In genomic region chr20:36542019-36542488, GRCh38 we compare ENCODE assay signal across 9 cellular contexts. TPM values are rescaled to one million over a fixed set of nuclear protein-coding genes. Genes with fewer than 3 reads are reported as not detected.
DNase-seq lines count a peak whose midpoint lies in the region; ATAC-seq lines count a peak whose summit lies in the region.
"Had no signal": no experiment of that assay in that cellular context is flagged by ENCODE, and none has a peak within 500 bp of the region (broad histone marks: within the 10 kb centered on the region; RNA-seq: fewer than 3 reads in every experiment).

No MANE protein-coding gene starts in this region.

- H3K4me1 ChIP-seq in iPS-20b (ENCODE audit: insufficient read depth, low read length) = peaks cover 17% of the 10 kb centered on the region; the same call in 1 of the 2 replicates
- H3K4me1 ChIP-seq in stomach smooth muscle (ENCODE audit: control insufficient read depth, insufficient read depth, low read length) = peaks cover 68% of the 10 kb centered on the region

- H3K27ac Mint-ChIP-seq in activated naive CD4-positive, alpha-beta T cell treated with anti-CD3 and anti-CD28 coated beads, Interleukin-2, amount 50 U/mL, for 72 hours = no peak overlapping the region
- H3K27ac Mint-ChIP-seq: T-helper 1 cell treated with Interleukin-12 subunit alpha and Interleukin-12 subunit beta and Interleukin-4 antibody, amounts not matched to agents 30 μg/mL and 1 μg/mL, for 36 hours had no signal

- H3K9me3 ChIP-seq in iPS-20b (ENCODE audit: insufficient read depth, low read depth, low read length) (no peaks in the 10 kb centered on the region), stomach smooth muscle (ENCODE audit: control insufficient read depth in 2 of 2, low read length in 2 of 2) (no peaks in the 10 kb centered on the region)

- no peaks in the 10 kb centered on the region for H3K27me3 ChIP-seq in iPS-20b (ENCODE audit: insufficient read depth, low read length)
- no peaks in the 10 kb centered on the region for H3K27me3 ChIP-seq in stomach smooth muscle (ENCODE audit: control insufficient read depth in 1 of 2, insufficient read depth in 2 of 2, low read length in 2 of 2)

- H3K27ac ChIP-seq in iPS-20b (ENCODE audit: low read length) (peak overlapping the region; percentile 54), stomach smooth muscle (ENCODE audit: low read length) (peak overlapping the region; percentile 100)

- H3K9ac ChIP-seq in iPS-20b (ENCODE audit: low read depth, low read length) = peak overlapping the region; percentile 90; the same call in 1 of the 2 replicates
- H3K9ac ChIP-seq in stomach smooth muscle (ENCODE audit: low read length in 2 of 2) = peak overlapping the region; percentile 99

- H3K4me3 ChIP-seq in iPS-20b (ENCODE audit: low read length) = peak overlapping the region; percentile 86
- peak overlapping the region; percentile 90 to 97 for H3K4me3 ChIP-seq in stomach smooth muscle (ENCODE audit: low read length in 2 of 2)

- H3K36me3 Mint-ChIP-seq in activated naive CD4-positive, alpha-beta T cell treated with anti-CD3 and anti-CD28 coated beads, Interleukin-2, amount 50 U/mL, for 72 hours = no peaks in the 10 kb centered on the region

- no peak for ATAC-seq in activated naive CD4-positive, alpha-beta T cell treated with anti-CD3 and anti-CD28 coated beads, Interleukin-2, amount 50 U/mL, for 72 hours
- no peak for ATAC-seq in HG03196 (IDR thresholded peaks at IDR 0.05; ENCODE audit: unreplicated experiment)

- DNase-seq in HCEC 1CT = peak; percentile 75
- peak; percentile 35 for DNase-seq in amniotic stem cell (lab: John Stamatoyannopoulos, UW)
- DNase-seq in occipital lobe (lab: John Stamatoyannopoulos, UW) = no peak
- DNase-seq in effector CD4-positive, alpha-beta T cell = no peak
- DNase-seq in activated naive CD4-positive, alpha-beta T cell treated with anti-CD3 and anti-CD28 coated beads, Interleukin-2, amount 50 U/mL, for 72 hours (ENCODE audit: low spot score in 2 of 2) = no peak

- H3K9me3 Mint-ChIP-seq in activated naive CD4-positive, alpha-beta T cell treated with anti-CD3 and anti-CD28 coated beads, Interleukin-2, amount 50 U/mL, for 72 hours = no peaks in the 10 kb centered on the region
- H3K9me3 Mint-ChIP-seq: T-helper 1 cell treated with Interleukin-12 subunit alpha and Interleukin-12 subunit beta and Interleukin-4 antibody, amounts not matched to agents 30 μg/mL and 1 μg/mL, for 36 hours had no signal

- H3K36me3 ChIP-seq in iPS-20b (ENCODE audit: insufficient read depth, low read depth, low read length) = peaks cover 32% of the 10 kb centered on the region
- peaks cover 26 to 29% of the 10 kb centered on the region in 2 donors for H3K36me3 ChIP-seq in stomach smooth muscle (ENCODE audit: control insufficient read depth in 2 of 2, insufficient read depth in 2 of 2, low read length in 2 of 2)

RNA-seq across cellular contexts. Expression of gene MYL9, which starts 0.7 kb away (rescaled TPM):
- total RNA-seq in occipital lobe = 0.78 TPM
- total RNA-seq in activated naive CD4-positive, alpha-beta T cell treated with anti-CD3 and anti-CD28 coated beads, Interleukin-2, amount 50 U/mL, for 72 hours = under 1 TPM; 0.57 to 0.95 TPM

RNA-seq across cellular contexts. Expression of gene TGIF2, which starts 31.3 kb away (rescaled TPM):
- total RNA-seq in occipital lobe = 11.5 TPM
- 10 to 100 TPM; 33.7 to 52.6 TPM for total RNA-seq in activated naive CD4-positive, alpha-beta T cell treated with anti-CD3 and anti-CD28 coated beads, Interleukin-2, amount 50 U/mL, for 72 hours

Comparison
In these comparisons a context has a peak if more than half of its experiments do, and no peak if none do; other contexts are left out.
1. DNase-seq: peak in HCEC 1CT (single experiment) and amniotic stem cell (single experiment); none in occipital lobe (single experiment), effector CD4-positive, alpha-beta T cell (single experiment) and activated naive CD4-positive, alpha-beta T cell treated with anti-CD3 and anti-CD28 coated beads, Interleukin-2, amount 50 U/mL, for 72 hours (0 of 2).